Comparison of ENCODE assay signal across 8 cellular contexts in genomic region chr16:30651124-30652004, GRCh38. TPM values are rescaled to one million over a fixed set of nuclear protein-coding genes. Genes with fewer than 3 reads are reported as not detected.
DNase-seq lines count a peak whose midpoint lies in the region; ATAC-seq and TF ChIP-seq lines count a peak whose summit lies in the region.

No MANE protein-coding gene starts in this region.

- H3K27me3 ChIP-seq in Karpas-422 (ENCODE audit: low read length) (no peaks in the 10 kb centered on the region), SU-DHL-6 (ENCODE audit: low read length) (no peaks in the 10 kb centered on the region), adipocyte (replicated peaks; ENCODE audit: control insufficient read depth, insufficient read depth, low read length) (no peaks in the 10 kb centered on the region), prostate gland (replicated peaks; ENCODE audit: insufficient read depth) (no peaks in the 10 kb centered on the region), vagina (no peaks in the 10 kb centered on the region)

- H3K9ac ChIP-seq in Karpas-422 (ENCODE audit: low read length) (peak overlapping the region; percentile 99), SU-DHL-6 (ENCODE audit: low read length) (peak overlapping the region; percentile 96), adipocyte (ENCODE audit: low read length) (peak overlapping the region; percentile 93)

- H3K27ac ChIP-seq in Karpas-422 (ENCODE audit: low read length) (peak overlapping the region; percentile 90), SU-DHL-6 (ENCODE audit: low read depth, low read length) (peak overlapping the region; percentile 83), prostate gland (peak overlapping the region; percentile 91 to 95), vagina (peak overlapping the region; percentile 96)

- H3K9me2 ChIP-seq in Karpas-422 (replicated peaks; ENCODE audit: insufficient read depth, low read length) (no peaks in the 10 kb centered on the region; the same call in 1 of the 2 replicates), SU-DHL-6 (replicated peaks; ENCODE audit: insufficient read depth, low read length) (no peaks in the 10 kb centered on the region)

- no peaks in the 10 kb centered on the region for H4K20me1 ChIP-seq in Karpas-422 (ENCODE audit: insufficient read depth, low read depth, low read length)
- H4K20me1 ChIP-seq in SU-DHL-6 (ENCODE audit: low read depth, low read length), result no peaks in the 10 kb centered on the region

- H3K36me3 ChIP-seq in Karpas-422 (ENCODE audit: insufficient read depth, low read length) (no peaks in the 10 kb centered on the region), SU-DHL-6 (ENCODE audit: low read length) (no peaks in the 10 kb centered on the region), adipocyte (ENCODE audit: control insufficient read depth, insufficient read depth, low read length, severe bottlenecking) (peaks cover 32% of the 10 kb centered on the region), prostate gland (peaks cover 0 to 20% of the 10 kb centered on the region in 2 donors), vagina (peaks cover 0 to 38% of the 10 kb centered on the region in 2 donors)

- TF ChIP-seq CTCF in SU-DHL-6 (IDR thresholded peaks at IDR 0.05; ENCODE audit: insufficient read depth, low read length, poor library complexity, severe bottlenecking) (peak; percentile 57), prostate gland (IDR thresholded peaks at IDR 0.05) (peak; percentile 48 to 77 (median 60)), vagina (IDR thresholded peaks at IDR 0.05) (peak in 2 of 3 experiments; percentile 16 to 42)

- H3K4me3 ChIP-seq in Karpas-422 (ENCODE audit: low read length) (peak overlapping the region; percentile 100), SU-DHL-6 (ENCODE audit: insufficient read depth, low read length, poor library complexity, severe bottlenecking) (peak overlapping the region; percentile 94), adipocyte (ENCODE audit: low read length) (peak overlapping the region; percentile 96), prostate gland (peak overlapping the region; percentile 59 to 75), vagina (peak overlapping the region; percentile 87 to 97)

- H3K4me1 ChIP-seq in Karpas-422 (ENCODE audit: low read length) (peaks cover 13% of the 10 kb centered on the region), adipocyte (ENCODE audit: control insufficient read depth, insufficient read depth, low read length) (peaks cover 14% of the 10 kb centered on the region), prostate gland (replicated peaks) (peaks cover 12% of the 10 kb centered on the region), vagina (peaks cover 25% of the 10 kb centered on the region)

- TF ChIP-seq POLR2A in prostate gland (IDR thresholded peaks at IDR 0.05) (peak; percentile 22), vagina (IDR thresholded peaks at IDR 0.05) (no peak)

- ATAC-seq in GM21619 (IDR thresholded peaks at IDR 0.05; ENCODE audit: unreplicated experiment) (peak; percentile 46), left cardiac atrium (peak; percentile 71 to 80)

- H3K4me2 ChIP-seq in Karpas-422 (ENCODE audit: low read depth, low read length, poor library complexity, severe bottlenecking) (peak overlapping the region; percentile 100), SU-DHL-6 (ENCODE audit: low read depth, low read length, poor library complexity, severe bottlenecking) (peak overlapping the region; percentile 79)

- H2AFZ ChIP-seq in Karpas-422 (ENCODE audit: low read length) (peak overlapping the region; percentile 75), SU-DHL-6 (ENCODE audit: low read depth, low read length, severe bottlenecking) (peak overlapping the region; percentile 55)

- intact Hi-C loops in left cardiac atrium (cut with DNase I), result loop anchor here in 1 of 2 donors (10.0 kb wide), 1 partner anchor 557 kb away; the partner anchor contains the start of genes TBX6 and YPEL3
- intact Hi-C loops in prostate gland (cut with DNase I), result loop anchor here (5.0 to 10.0 kb wide), 3 partner anchors 79 to 847 kb away; partner anchors contain the start of genes ALDOA, MAZ and ZNF688
- intact Hi-C loops in vagina (cut with DNase I), result no loop called here

- H3K9me3 ChIP-seq in Karpas-422 (ENCODE audit: low read length) (no peaks in the 10 kb centered on the region), SU-DHL-6 (ENCODE audit: insufficient read depth, low read length) (no peaks in the 10 kb centered on the region), adipocyte (ENCODE audit: control insufficient read depth, low read length) (no peaks in the 10 kb centered on the region), prostate gland (no peaks in the 10 kb centered on the region), vagina (no peaks in the 10 kb centered on the region)

- WGBS in prostate gland, result 0% methylated on average over 34 of the region's 71 CpGs

- H3K79me2 ChIP-seq in Karpas-422 (ENCODE audit: low read length) (peaks cover 10% of the 10 kb centered on the region; the same call in 1 of the 2 replicates), SU-DHL-6 (ENCODE audit: insufficient read depth, low read length) (0 out of 2 replicates have a peak, but pooled peaks cover 4% of the 10 kb centered on the region)

- DNase-seq in Daoy (ENCODE audit: low read depth) (peak; percentile 69), Karpas-422 (peak; percentile 91), adipocyte (ENCODE audit: low read depth) (peak; percentile 85), left cardiac atrium (peak; percentile 76), prostate gland (ENCODE audit: low spot score) (peak; percentile 50), vagina (ENCODE audit: extremely low spot score in 2 of 2) (no peak)

- peaks cover 11% of the 10 kb centered on the region; the same call in 1 of the 2 replicates for H3F3A ChIP-seq in SU-DHL-6 (ENCODE audit: insufficient read depth)

RNA-seq across cellular contexts. Expression of gene PRR14, which starts 0.6 kb away (rescaled TPM):
- 2.7 and 6.3 TPM in 2 replicates for total RNA-seq in Daoy (2014; rRNA removed; shearing (Covaris generic))
- 17.4 and 42.0 TPM in 2 replicates for total RNA-seq in Karpas-422 (2014; rRNA removed; shearing (Covaris generic); ENCODE audit: low replicate concordance)
- total RNA-seq in left cardiac atrium (10 to 100 TPM; 23.7 to 24.0 TPM), prostate gland (10 to 100 TPM; 37.5 to 66.7 TPM), vagina (60.4 TPM)

RNA-seq across cellular contexts. Expression of gene FBRS, which starts 6.9 kb away (rescaled TPM):
- 9.8 and 14.5 TPM in 2 replicates for total RNA-seq in Daoy (2014; rRNA removed; shearing (Covaris generic))
- total RNA-seq in Karpas-422 (2014; rRNA removed; shearing (Covaris generic); ENCODE audit: low replicate concordance), result 32.9 and 36.1 TPM in 2 replicates
- total RNA-seq in left cardiac atrium, result 10 to 100 TPM; 29.5 to 37.2 TPM
- 100 to 1,000 TPM in 1 of 2 donors, 10 to 100 TPM in 1; 49.0 to 106 TPM for total RNA-seq in prostate gland
- total RNA-seq in vagina, result 28.7 TPM

RNA-seq across cellular contexts. Expression of gene ZNF689, which starts 41.2 kb away (rescaled TPM):
- 7.3 and 7.5 TPM in 2 replicates for total RNA-seq in Daoy (2014; rRNA removed; shearing (Covaris generic))
- 6.9 and 7.5 TPM in 2 replicates for total RNA-seq in Karpas-422 (2014; rRNA removed; shearing (Covaris generic); ENCODE audit: low replicate concordance)
- total RNA-seq in left cardiac atrium, result 1 to 10 TPM; 5.2 to 6.6 TPM
- 10 to 100 TPM; 13.4 to 17.8 TPM for total RNA-seq in prostate gland
- 7.6 TPM for total RNA-seq in vagina

RNA-seq across cellular contexts. Expression of gene SRCAP, which starts 47.6 kb away (rescaled TPM):
- 1.6 and 11.3 TPM in 2 replicates for total RNA-seq in Daoy (2014; rRNA removed; shearing (Covaris generic))
- 13.2 and 21.2 TPM in 2 replicates for total RNA-seq in Karpas-422 (2014; rRNA removed; shearing (Covaris generic); ENCODE audit: low replicate concordance)
- total RNA-seq in left cardiac atrium (10 to 100 TPM; 42.3 to 45.9 TPM), prostate gland (10 to 100 TPM; 42.8 to 79.0 TPM), vagina (28.5 TPM)

Comparison
In these comparisons a context has a peak if more than half of its experiments do, and no peak if none do; other contexts are left out.
1. DNase-seq: peak in Daoy (single experiment), Karpas-422 (single experiment), adipocyte (single experiment), left cardiac atrium (single experiment) and prostate gland (single experiment); none in vagina (0 of 2).
2. Peak in every context shown above with its lines, with median percentiles within 50 percentile points of each other: H3K27ac ChIP-seq, H3K4me3 ChIP-seq, H3K9ac ChIP-seq and CTCF ChIP-seq.